17 cellular contexts compared by ENCODE assay signal in the genomic region with DNA sequence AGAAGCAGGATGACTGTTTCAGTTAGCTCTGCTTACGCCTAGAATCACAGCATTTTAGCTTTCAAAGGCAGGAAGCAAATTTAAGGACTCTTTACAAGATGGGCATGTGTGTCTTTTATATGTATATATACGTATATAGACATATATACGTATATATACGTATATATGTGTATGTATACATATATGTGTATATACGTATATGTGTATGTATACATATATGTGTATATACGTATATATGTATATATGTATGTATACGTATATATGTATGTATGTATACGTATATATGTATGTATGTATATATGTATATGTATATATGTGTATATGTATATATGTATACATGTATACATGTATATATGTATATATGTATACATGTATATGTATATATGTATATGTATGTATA.
A peak's percentile ranks its signal among the peaks of the same experiment; 100 is the strongest.
DNase-seq lines count a peak whose midpoint lies in the region; ATAC-seq, FAIRE-seq and TF ChIP-seq lines count a peak whose summit lies in the region.
"Had no signal": no experiment of that assay in that cellular context is flagged by ENCODE, and none has a peak within 500 bp of the region (broad histone marks: within the 10 kb centered on the region; RNA-seq: fewer than 3 reads in every experiment).

No MANE protein-coding gene starts in this region.

- H3K27ac ChIP-seq in left ventricle myocardium inferior (replicated peaks): peak overlapping the region; percentile 68
- no peak overlapping the region for H3K27ac ChIP-seq in heart left ventricle
- no peak overlapping the region for H3K27ac ChIP-seq in pancreas
- H3K27ac ChIP-seq: 22Rv1, BLaER1 had no signal

- peaks cover 6% of the 10 kb centered on the region for H3K9me3 Mint-ChIP-seq in osteocyte (ENCODE audit: unreplicated experiment)

- H3K27me3 Mint-ChIP-seq in osteocyte (ENCODE audit: unreplicated experiment): peaks cover 3% of the 10 kb centered on the region

- WGBS in heart left ventricle, 4 donors: 90 to 95% (median 93%) methylated on average over 8 of the region's 8 CpGs
- 67 to 82% methylated on average over 8 of the region's 8 CpGs for WGBS in pancreas, 2 donors

- H3K27ac Mint-ChIP-seq in osteocyte (ENCODE audit: unreplicated experiment): no peak overlapping the region
- H3K27ac Mint-ChIP-seq: CD8-positive, alpha-beta memory T cell had no signal

- DNase-seq in left ventricle myocardium inferior (no peak), heart left ventricle (no peak), pancreas (no peak), NCI-H345 (lab: John Stamatoyannopoulos, UW) (no peak), osteocyte (ENCODE audit: extremely low spot score, unreplicated experiment) (no peak), GM13977 (ENCODE audit: low spot score) (no peak)
- DNase-seq in activated effector memory CD4-positive, alpha-beta T cell treated with Interleukin-2 at 50 U/mL for 16 hours: no peak
- DNase-seq: AML-193; Caco-2; CD8-positive, alpha-beta memory T cell; DND-41; GF-D8 had no signal

- no peak for TF ChIP-seq CTCF in left ventricle myocardium inferior (IDR thresholded peaks at IDR 0.05; ENCODE audit: borderline replicate concordance)
- no peak for TF ChIP-seq CTCF in heart left ventricle (IDR thresholded peaks at IDR 0.05)
- no peak for TF ChIP-seq CTCF in pancreas (IDR thresholded peaks at IDR 0.05)
- no peak for TF ChIP-seq CTCF in osteocyte (IDR thresholded peaks at IDR 0.05)
- TF ChIP-seq CTCF in GM13977 (IDR thresholded peaks at IDR 0.05; ENCODE audit: extremely low read depth, insufficient read depth, missing control alignments): no peak

- peaks cover 15% of the 10 kb centered on the region for H3K4me1 Mint-ChIP-seq in osteocyte (ENCODE audit: unreplicated experiment)
- H3K4me1 Mint-ChIP-seq: CD8-positive, alpha-beta memory T cell had no signal

- H3K9me3 ChIP-seq in left ventricle myocardium inferior (replicated peaks) (peaks cover 11% of the 10 kb centered on the region), heart left ventricle (peaks cover 0 to 22% (median 7%) of the 10 kb centered on the region in 12 donors), pancreas (no peaks in the 10 kb centered on the region)
- H3K9me3 ChIP-seq: HAP-1 had no signal

- intact Hi-C loops in left ventricle myocardium inferior (cut with micrococcal nuclease): no loop called here
- intact Hi-C loops in heart left ventricle (cut with DNase I): no loop called here
- intact Hi-C loops in pancreas (cut with DNase I): no loop called here

- no peak overlapping the region for H3K4me3 Mint-ChIP-seq in osteocyte (ENCODE audit: unreplicated experiment)
- H3K4me3 Mint-ChIP-seq: CD8-positive, alpha-beta memory T cell had no signal

- H3K36me3 ChIP-seq in left ventricle myocardium inferior (no peaks in the 10 kb centered on the region), heart left ventricle (no peaks in the 10 kb centered on the region), pancreas (no peaks in the 10 kb centered on the region)
- H3K36me3 ChIP-seq: BLaER1, HAP-1 had no signal

- no peaks in the 10 kb centered on the region for H3K27me3 ChIP-seq in left ventricle myocardium inferior (ENCODE audit: low read depth)
- H3K27me3 ChIP-seq in heart left ventricle: no peaks in the 10 kb centered on the region
- H3K27me3 ChIP-seq in pancreas: no peaks in the 10 kb centered on the region
- H3K27me3 ChIP-seq: BLaER1 had no signal

- no peak for TF ChIP-seq POLR2A in heart left ventricle (IDR thresholded peaks at IDR 0.05)

- FAIRE-seq in endometrium (lab: Jason Lieb, UNC) (peak; percentile 48), pancreas (lab: Jason Lieb, UNC) (peak; percentile 71)
- FAIRE-seq: H1 had no signal

- peaks cover 30% of the 10 kb centered on the region for H3K4me1 ChIP-seq in left ventricle myocardium inferior
- H3K4me1 ChIP-seq in heart left ventricle: peaks cover 0 to 26% (median 8%) of the 10 kb centered on the region in 12 donors
- H3K4me1 ChIP-seq in pancreas: no peaks in the 10 kb centered on the region
- H3K4me1 ChIP-seq: BLaER1, Caco-2 had no signal

- H3K4me3 ChIP-seq in left ventricle myocardium inferior: no peak overlapping the region
- H3K4me3 ChIP-seq in heart left ventricle: no peak overlapping the region
- H3K4me3 ChIP-seq in pancreas: no peak overlapping the region
- H3K4me3 ChIP-seq: BLaER1, HAP-1 had no signal

- no peaks in the 10 kb centered on the region for H3K36me3 Mint-ChIP-seq in osteocyte (ENCODE audit: unreplicated experiment)
- H3K36me3 Mint-ChIP-seq: CD8-positive, alpha-beta memory T cell had no signal

- in situ Hi-C loops in GM13977 (cut with MboI; ENCODE audit: low pct_unique_long_range_greater_than_20kb, low sequenced_read_pairs, unreplicated experiment): no loop called here

- ATAC-seq in heart left ventricle: no peak
- no peak for ATAC-seq in pancreas
